17 cellular contexts compared by ENCODE assay signal in genomic region chr14:53331247-53331646, GRCh38.
DNase-seq lines count a peak whose midpoint lies in the region; ATAC-seq and TF ChIP-seq lines count a peak whose summit lies in the region.
"Had no signal": no experiment of that assay in that cellular context is flagged by ENCODE, and none has a peak within 500 bp of the region (broad histone marks: within the 10 kb centered on the region; RNA-seq: fewer than 3 reads in every experiment).

No MANE protein-coding gene starts in this region.

- TF ChIP-seq CTCF in epithelial cell of esophagus (IDR thresholded peaks at IDR 0.05; ENCODE audit: insufficient read depth, low read depth, low read length, missing control alignments) = no peak

- H3K4me3 ChIP-seq in epithelial cell of esophagus (ENCODE audit: low read length) = no peak overlapping the region
- no peak overlapping the region for H3K4me3 ChIP-seq in skeletal muscle cell (ENCODE audit: low read depth, low read length)
- H3K4me3 ChIP-seq: body of pancreas, lower lobe of right lung, testis had no signal

- ATAC-seq in activated CD4-positive, CD25-positive, alpha-beta regulatory T cell treated with anti-CD3 and anti-CD28 coated beads, Interleukin-2, amount 50 U/mL, for 24 hours = peak; percentile 88 to 93
- ATAC-seq: body of pancreas; effector memory CD8-positive, alpha-beta T cell; lower lobe of right lung had no signal

- no peak for DNase-seq in activated CD4-positive, CD25-positive, alpha-beta regulatory T cell (lab: John Stamatoyannopoulos, UW)
- peak; percentile 89 for DNase-seq in LHCN-M2 (ENCODE audit: low read depth)
- peak; percentile 90 for DNase-seq in epithelial cell of esophagus (ENCODE audit: low read depth)
- DNase-seq in skeletal muscle cell (ENCODE audit: low read depth) = peak; percentile 71
- DNase-seq in NCI-H510A (lab: John Stamatoyannopoulos, UW) = no peak
- DNase-seq in NCI-H82 (lab: John Stamatoyannopoulos, UW) = no peak
- no peak for DNase-seq in amniotic stem cell (lab: John Stamatoyannopoulos, UW)
- DNase-seq: 8988T; body of pancreas; effector memory CD8-positive, alpha-beta T cell; lower lobe of right lung; NCI-H1417 treated with DMSO at 0.1 percent for 48 hours; NCI-H524 treated with DMSO at 0.1 percent for 48 hours; nephron progenitor cell; SHP77; testis had no signal

Comparison
In these comparisons a context has a peak if more than half of its experiments do, and no peak if none do; other contexts are left out.
1. DNase-seq: peak in LHCN-M2 (single experiment), epithelial cell of esophagus (single experiment) and skeletal muscle cell (single experiment); none in activated CD4-positive, CD25-positive, alpha-beta regulatory T cell (0 of 4), NCI-H510A (single experiment), NCI-H82 (single experiment) and amniotic stem cell (single experiment).